In the genomic region with DNA sequence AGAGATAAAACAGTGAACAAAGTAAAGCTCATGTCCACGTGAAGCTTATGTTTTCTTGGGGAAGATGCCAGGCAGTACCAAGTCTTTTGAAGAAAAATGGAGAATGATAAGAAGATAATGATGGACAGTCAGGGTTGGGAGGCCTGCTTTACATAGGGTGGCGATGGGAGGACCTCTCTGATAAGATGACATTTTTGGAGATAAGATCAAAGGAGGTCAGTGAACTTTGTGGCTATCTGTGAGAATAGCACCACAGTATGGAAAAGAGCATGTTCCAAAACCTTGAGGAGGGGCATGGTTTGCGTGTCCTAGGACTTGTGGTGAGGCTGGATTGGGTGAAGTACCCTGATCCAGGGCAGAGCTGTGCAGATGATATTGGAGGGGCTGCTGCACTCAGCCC, we compare ENCODE assay signal across 37 cellular contexts.
"Had no signal": no experiment of that assay in that cellular context is flagged by ENCODE, and none has a peak within 500 bp of the region (broad histone marks: within the 10 kb centered on the region; RNA-seq: fewer than 3 reads in every experiment).

No MANE protein-coding gene starts in this region.

- H3K27ac ChIP-seq: adrenal gland, body of pancreas, brain microvascular endothelial cell, breast epithelium, VCaP had no signal

- DNase-seq: activated B cell treated with CpG ODN at 0.5 μM for 24 hours; activated CD4-positive, alpha-beta memory T cell treated with anti-CD3 and anti-CD28 coated beads for 36 hours; activated CD4-positive, alpha-beta T cell treated with anti-CD3 and anti-CD28 coated beads for 4 hours; activated CD4-positive, alpha-beta T cell treated with anti-CD3 and anti-CD28 coated beads, Interleukin-2, amount 10 ng/mL, durations not matched to agents 24 days and 14 days; activated CD4-positive, alpha-beta T cell treated with anti-CD3 and anti-CD28 coated beads, Interleukin-2, amount 50 U/mL, for 1 hour; activated CD4-positive, alpha-beta T cell treated with anti-CD3 and anti-CD28 coated beads, Interleukin-2, amount 50 U/mL, for 4 hours; activated CD4-positive, CD25-positive, alpha-beta regulatory T cell treated with anti-CD3 and anti-CD28 coated beads, Interleukin-2, amount 50 U/mL, for 72 hours; activated CD8-positive, alpha-beta memory T cell treated with anti-CD3 and anti-CD28 coated beads, Interleukin-2, amount 50 U/mL, for 4 hours; activated CD8-positive, alpha-beta T cell treated with anti-CD3 and anti-CD28 coated beads for 36 hours; activated effector memory CD4-positive, alpha-beta T cell treated with anti-CD3 and anti-CD28 coated beads, Interleukin-2, amount 50 U/mL, for 16 hours; activated gamma-delta T cell treated with Interleukin-2 at 50 U/mL for 16 hours; activated naive CD4-positive, alpha-beta T cell; activated naive CD4-positive, alpha-beta T cell treated with anti-CD3 and anti-CD28 coated beads for 36 hours; activated naive CD4-positive, alpha-beta T cell treated with anti-CD3 and anti-CD28 coated beads, Interleukin-2, amount 50 U/mL, for 16 hours; activated naive CD8-positive, alpha-beta T cell treated with anti-CD3 and anti-CD28 coated beads for 36 hours; activated T-cell treated with anti-CD3 and anti-CD28 coated beads for 4 hours; activated T-cell treated with anti-CD3 and anti-CD28 coated beads, Interleukin-2, amount 50 U/mL, for 1 hour; activated T-cell treated with anti-CD3 and anti-CD28 coated beads, Interleukin-2, amount 50 U/mL, for 4 hours; activated T-cell treated with anti-CD3 and anti-CD28 coated beads, Interleukin-2, amount 50 U/mL, for 72 hours; adrenal gland; amniotic stem cell; aorta; body of pancreas; brain microvascular endothelial cell; central memory CD4-positive, alpha-beta T cell; T-helper 1 cell; T-helper 2 cell; T-helper 9 cell had no signal

- H3K36me3 Mint-ChIP-seq: activated CD4-positive, alpha-beta memory T cell treated with anti-CD3 and anti-CD28 coated beads for 36 hours; activated naive CD4-positive, alpha-beta T cell treated with anti-CD3 and anti-CD28 coated beads, Interleukin-2, amount 50 U/mL, for 72 hours; activated naive CD8-positive, alpha-beta T cell treated with anti-CD3 and anti-CD28 coated beads for 36 hours had no signal

- H3K27me3 Mint-ChIP-seq: activated B cell treated with CpG ODN at 0.5 μM for 24 hours; activated CD4-positive, alpha-beta memory T cell treated with anti-CD3 and anti-CD28 coated beads for 36 hours; activated CD8-positive, alpha-beta T cell treated with anti-CD3 and anti-CD28 coated beads for 36 hours; activated naive CD8-positive, alpha-beta T cell treated with anti-CD3 and anti-CD28 coated beads for 36 hours; activated T-helper 17 cell treated with anti-CD3 and anti-CD28 coated beads, Interleukin-2, amount 50 U/mL, for 72 hours had no signal

- H3K27me3 ChIP-seq: adrenal gland, body of pancreas, brain microvascular endothelial cell, breast epithelium had no signal

- H3K4me3 Mint-ChIP-seq: activated B cell treated with CpG ODN at 0.5 μM for 24 hours; activated CD4-positive, alpha-beta memory T cell treated with anti-CD3 and anti-CD28 coated beads for 36 hours; activated CD4-positive, alpha-beta T cell treated with anti-CD3 and anti-CD28 coated beads, Interleukin-2, amount 10 ng/mL, durations not matched to agents 24 days and 14 days; activated CD8-positive, alpha-beta T cell treated with anti-CD3 and anti-CD28 coated beads for 36 hours; activated naive CD4-positive, alpha-beta T cell treated with anti-CD3 and anti-CD28 coated beads for 36 hours; activated naive CD8-positive, alpha-beta T cell treated with anti-CD3 and anti-CD28 coated beads for 36 hours; activated T-cell treated with anti-CD3 and anti-CD28 coated beads, Interleukin-2, amount 50 U/mL, for 4 hours; activated T-cell treated with anti-CD3 and anti-CD28 coated beads, Interleukin-2, amount 50 U/mL, for 72 hours; activated T-helper 1 cell treated with anti-CD3 and anti-CD28 coated beads, Interleukin-12 subunit alpha, Interleukin-12 subunit beta, Interleukin-2, Interleukin-4 antibody, amounts not matched to agents 30 ng/mL and 10 ng/mL and 1 ng/mL, durations not matched to agents 14 hours and 24 hours and 36 hours; activated T-helper 17 cell treated with anti-CD3 and anti-CD28 coated beads, Interleukin-2, amount 50 U/mL, for 72 hours; T-helper 1 cell treated with Interleukin-12 subunit alpha and Interleukin-12 subunit beta and Interleukin-4 antibody, amounts not matched to agents 30 μg/mL and 1 μg/mL, for 36 hours; T-helper 2 cell treated with Interferon-gamma antibody and Interleukin-4, amounts not matched to agents 5 μg/mL and 100 μg/mL, for 36 hours had no signal

- H3K27ac Mint-ChIP-seq: activated B cell treated with CpG ODN at 0.5 μM for 24 hours; activated CD4-positive, alpha-beta memory T cell treated with anti-CD3 and anti-CD28 coated beads for 36 hours; activated CD4-positive, alpha-beta T cell treated with anti-CD3 and anti-CD28 coated beads, Interleukin-2, amount 10 ng/mL, durations not matched to agents 24 days and 14 days; activated CD8-positive, alpha-beta T cell treated with anti-CD3 and anti-CD28 coated beads for 36 hours; activated naive CD4-positive, alpha-beta T cell treated with anti-CD3 and anti-CD28 coated beads for 36 hours; activated naive CD4-positive, alpha-beta T cell treated with anti-CD3 and anti-CD28 coated beads, Interleukin-2, amount 50 U/mL, for 72 hours; activated naive CD8-positive, alpha-beta T cell treated with anti-CD3 and anti-CD28 coated beads for 36 hours; activated T-cell treated with anti-CD3 and anti-CD28 coated beads, Interleukin-2, amount 50 U/mL, for 72 hours; activated T-helper 1 cell treated with anti-CD3 and anti-CD28 coated beads, Interleukin-12 subunit alpha, Interleukin-12 subunit beta, Interleukin-2, Interleukin-4 antibody, amounts not matched to agents 30 ng/mL and 10 ng/mL and 1 ng/mL, durations not matched to agents 14 hours and 24 hours and 36 hours; activated T-helper 17 cell treated with anti-CD3 and anti-CD28 coated beads, Interleukin-2, amount 50 U/mL, for 72 hours; T-helper 1 cell treated with Interleukin-12 subunit alpha and Interleukin-12 subunit beta and Interleukin-4 antibody, amounts not matched to agents 30 μg/mL and 1 μg/mL, for 36 hours; T-helper 2 cell treated with Interferon-gamma antibody and Interleukin-4, amounts not matched to agents 5 μg/mL and 100 μg/mL, for 36 hours had no signal

- H3K36me3 ChIP-seq: adrenal gland, brain microvascular endothelial cell, breast epithelium had no signal

- H3K4me1 ChIP-seq: adrenal gland, body of pancreas, breast epithelium had no signal

- H3K9me3 ChIP-seq: adrenal gland, body of pancreas, breast epithelium had no signal

- H3K9me3 Mint-ChIP-seq: activated B cell treated with CpG ODN at 0.5 μM for 24 hours; activated CD4-positive, alpha-beta memory T cell treated with anti-CD3 and anti-CD28 coated beads for 36 hours; activated CD4-positive, alpha-beta T cell treated with anti-CD3 and anti-CD28 coated beads, Interleukin-2, amount 10 ng/mL, durations not matched to agents 24 days and 14 days; activated CD8-positive, alpha-beta T cell treated with anti-CD3 and anti-CD28 coated beads for 36 hours; activated naive CD4-positive, alpha-beta T cell treated with anti-CD3 and anti-CD28 coated beads for 36 hours; activated naive CD4-positive, alpha-beta T cell treated with anti-CD3 and anti-CD28 coated beads, Interleukin-2, amount 50 U/mL, for 72 hours; activated naive CD8-positive, alpha-beta T cell treated with anti-CD3 and anti-CD28 coated beads for 36 hours; activated T-cell treated with anti-CD3 and anti-CD28 coated beads, Interleukin-2, amount 50 U/mL, for 4 hours; activated T-helper 1 cell treated with anti-CD3 and anti-CD28 coated beads, Interleukin-12 subunit alpha, Interleukin-12 subunit beta, Interleukin-2, Interleukin-4 antibody, amounts not matched to agents 30 ng/mL and 10 ng/mL and 1 ng/mL, durations not matched to agents 14 hours and 24 hours and 36 hours; activated T-helper 17 cell treated with anti-CD3 and anti-CD28 coated beads, Interleukin-2, amount 50 U/mL, for 72 hours; T-helper 1 cell treated with Interleukin-12 subunit alpha and Interleukin-12 subunit beta and Interleukin-4 antibody, amounts not matched to agents 30 μg/mL and 1 μg/mL, for 36 hours; T-helper 2 cell treated with Interferon-gamma antibody and Interleukin-4, amounts not matched to agents 5 μg/mL and 100 μg/mL, for 36 hours had no signal

- ATAC-seq: activated CD8-positive, alpha-beta T cell treated with anti-CD3 and anti-CD28 coated beads for 36 hours; activated naive CD4-positive, alpha-beta T cell treated with anti-CD3 and anti-CD28 coated beads, Interleukin-2, amount 50 U/mL, for 72 hours; activated T-cell treated with anti-CD3 and anti-CD28 coated beads, Interleukin-2, amount 50 U/mL, for 4 hours; activated T-cell treated with anti-CD3 and anti-CD28 coated beads, Interleukin-2, amount 50 U/mL, for 72 hours; activated T-helper 17 cell treated with anti-CD3 and anti-CD28 coated beads, Interleukin-2, amount 50 U/mL, for 72 hours; body of pancreas had no signal

- FAIRE-seq: astrocyte, TTC549 had no signal

- H3K4me1 Mint-ChIP-seq: activated B cell treated with CpG ODN at 0.5 μM for 24 hours; activated CD4-positive, alpha-beta T cell treated with anti-CD3 and anti-CD28 coated beads, Interleukin-2, amount 10 ng/mL, durations not matched to agents 24 days and 14 days; activated naive CD8-positive, alpha-beta T cell treated with anti-CD3 and anti-CD28 coated beads for 36 hours; activated T-helper 17 cell treated with anti-CD3 and anti-CD28 coated beads, Interleukin-2, amount 50 U/mL, for 72 hours had no signal

- H3K4me3 ChIP-seq: adrenal gland, body of pancreas, breast epithelium had no signal
